1 cellular context compared by ENCODE assay signal in genomic region chr20:20399705-20400104, GRCh38.
TF ChIP-seq lines count a peak whose summit lies in the region.

No MANE protein-coding gene starts in this region.

TF ChIP-seq in H1, 55 proteins besides CTCF, POLR2A, EP300 and RAD21 (continued from another document):
- TF ChIP-seq EZH2 (IDR thresholded peaks at IDR 0.05; ENCODE audit: low read depth, low read length, severe bottlenecking): no peak
